In the genomic region with DNA sequence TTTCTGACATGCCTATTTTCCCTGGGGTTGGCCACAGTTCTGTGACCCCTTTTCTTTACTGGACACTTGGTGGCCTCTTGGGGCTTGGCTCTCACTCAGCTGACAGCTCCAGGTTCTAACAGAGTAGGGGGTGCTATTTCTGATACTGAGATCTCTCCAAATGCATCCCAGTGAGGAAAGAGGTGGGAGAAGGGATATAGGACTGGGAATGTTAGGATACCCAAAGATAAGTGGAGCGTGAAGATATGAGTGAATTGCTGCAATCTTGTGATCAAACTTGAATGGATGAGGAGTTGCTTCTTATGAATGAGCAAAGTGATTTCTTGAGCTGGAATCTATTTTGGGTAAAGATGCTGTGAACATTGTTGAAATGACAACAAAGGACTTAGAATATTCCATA, we compare ENCODE assay signal across 29 cellular contexts.
"Had no signal": no experiment of that assay in that cellular context is flagged by ENCODE, and none has a peak within 500 bp of the region (broad histone marks: within the 10 kb centered on the region; RNA-seq: fewer than 3 reads in every experiment).

No MANE protein-coding gene starts in this region.

- H2AFZ ChIP-seq: neural progenitor cell, parathyroid adenoma had no signal

- DNase-seq: naive B cell; naive thymus-derived CD8-positive, alpha-beta T cell; nephron progenitor cell; occipital lobe; ovary; right cardiac atrium; right lobe of liver; sigmoid colon; small intestine; stimulated activated CD4-positive, alpha-beta T cell treated with anti-CD3 and anti-CD28 coated beads, Interleukin-15, amount 100 ng/mL, for 24 hours; stimulated activated CD4-positive, alpha-beta T cell treated with anti-CD3 and anti-CD28 coated beads, Interleukin-2, amount 100 ng/mL, for 24 hours; stimulated activated CD4-positive, alpha-beta T cell treated with anti-CD3 and anti-CD28 coated beads, Interleukin-2, amount 100 ng/mL, for 48 hours; stimulated activated CD4-positive, alpha-beta T cell treated with anti-CD3 and anti-CD28 coated beads, Interleukin-4, amount 100 ng/mL, for 24 hours; stimulated activated naive CD4-positive, alpha-beta T cell; stimulated activated naive CD8-positive, alpha-beta T cell treated with anti-CD3 and anti-CD28 coated beads, Interleukin-15, amount 100 ng/mL, for 72 hours; stimulated activated naive CD8-positive, alpha-beta T cell treated with anti-CD3 and anti-CD28 coated beads, Interleukin-15, Interleukin-2, amounts not matched to agents 100 U/mL and 50 U/mL, for 24 hours; substantia nigra; testis; tibial artery; transverse colon; upper lobe of right lung; uterus had no signal

- H3K9ac ChIP-seq: neural progenitor cell, parathyroid adenoma had no signal

- H3K4me1 ChIP-seq: neural progenitor cell, sigmoid colon, testis, tibial artery, transverse colon, upper lobe of right lung, uterus had no signal

- H3K4me3 ChIP-seq: neural progenitor cell, ovary, right lobe of liver, sigmoid colon, suprapubic skin, testis, tibial artery, transverse colon, upper lobe of right lung, uterus had no signal

- H3K9me3 ChIP-seq: ovary, right lobe of liver, sigmoid colon, suprapubic skin, testis, tibial artery, transverse colon, upper lobe of right lung, uterus had no signal

- ATAC-seq: naive thymus-derived CD8-positive, alpha-beta T cell; natural killer cell treated with Interleukin-12 subunit alpha and Interleukin-12 subunit beta and Interleukin-15 and Interleukin-18, amount 100 ng/mL, for 72 hours; right cardiac atrium; right lobe of liver; stimulated activated effector memory CD8-positive, alpha-beta T cell treated with anti-CD3 and anti-CD28 coated beads, Interleukin-12 subunit alpha, Interleukin-12 subunit beta, amount 100 ng/mL, for 72 hours; stimulated activated naive CD8-positive, alpha-beta T cell treated with anti-CD3 and anti-CD28 coated beads, Interleukin-15, amount 100 ng/mL, for 72 hours; stimulated activated naive CD8-positive, alpha-beta T cell treated with anti-CD3 and anti-CD28 coated beads, Interleukin-15, Interleukin-2, amounts not matched to agents 100 U/mL and 50 U/mL, for 24 hours; upper lobe of right lung had no signal

- H3K27me3 Mint-ChIP-seq: stimulated activated naive CD8-positive, alpha-beta T cell treated with anti-CD3 and anti-CD28 coated beads, Interleukin-15, amount 100 ng/mL, for 72 hours had no signal

- H3K36me3 ChIP-seq: neural progenitor cell, ovary, right lobe of liver, sigmoid colon, suprapubic skin, tibial artery, transverse colon, upper lobe of right lung, uterus had no signal

- H3K4me3 Mint-ChIP-seq: naive B cell; natural killer cell treated with Interleukin-12 subunit alpha and Interleukin-12 subunit beta and Interleukin-15 and Interleukin-18, amount 100 ng/mL, for 72 hours; nephron progenitor cell; neural progenitor cell; stimulated activated effector memory CD8-positive, alpha-beta T cell treated with anti-CD3 and anti-CD28 coated beads, Interleukin-12 subunit alpha, Interleukin-12 subunit beta, amount 100 ng/mL, for 72 hours; stimulated activated naive CD8-positive, alpha-beta T cell treated with anti-CD3 and anti-CD28 coated beads, Interleukin-15, amount 100 ng/mL, for 72 hours; type B pancreatic cell had no signal

- H3K36me3 Mint-ChIP-seq: naive B cell; naive thymus-derived CD8-positive, alpha-beta T cell; natural killer cell treated with Interleukin-12 subunit alpha and Interleukin-12 subunit beta and Interleukin-15 and Interleukin-18, amount 100 ng/mL, for 72 hours; neural progenitor cell; stimulated activated effector memory CD8-positive, alpha-beta T cell treated with anti-CD3 and anti-CD28 coated beads, Interleukin-12 subunit alpha, Interleukin-12 subunit beta, amount 100 ng/mL, for 72 hours; type B pancreatic cell had no signal

- H3K9me3 Mint-ChIP-seq: naive thymus-derived CD8-positive, alpha-beta T cell; natural killer cell treated with Interleukin-12 subunit alpha and Interleukin-12 subunit beta and Interleukin-15 and Interleukin-18, amount 100 ng/mL, for 72 hours; nephron progenitor cell; neural progenitor cell; stimulated activated effector memory CD8-positive, alpha-beta T cell treated with anti-CD3 and anti-CD28 coated beads, Interleukin-12 subunit alpha, Interleukin-12 subunit beta, amount 100 ng/mL, for 72 hours; stimulated activated naive CD8-positive, alpha-beta T cell treated with anti-CD3 and anti-CD28 coated beads, Interleukin-15, amount 100 ng/mL, for 72 hours; type B pancreatic cell had no signal

- H3K27ac Mint-ChIP-seq: naive thymus-derived CD8-positive, alpha-beta T cell; natural killer cell treated with Interleukin-12 subunit alpha and Interleukin-12 subunit beta and Interleukin-15 and Interleukin-18, amount 100 ng/mL, for 72 hours; nephron progenitor cell; neural progenitor cell; progenitor cell of endocrine pancreas; stimulated activated effector memory CD8-positive, alpha-beta T cell treated with anti-CD3 and anti-CD28 coated beads, Interleukin-12 subunit alpha, Interleukin-12 subunit beta, amount 100 ng/mL, for 72 hours; stimulated activated naive CD8-positive, alpha-beta T cell treated with anti-CD3 and anti-CD28 coated beads, Interleukin-15, amount 100 ng/mL, for 72 hours; type B pancreatic cell had no signal

- H3K27ac ChIP-seq: neural progenitor cell, ovary, right lobe of liver, sigmoid colon, suprapubic skin, testis, tibial artery, transverse colon, upper lobe of right lung, uterus had no signal

- H3K27me3 ChIP-seq: neural progenitor cell, ovary, right lobe of liver, sigmoid colon, suprapubic skin, testis, transverse colon, upper lobe of right lung, uterus had no signal

- H3K79me2 ChIP-seq: parathyroid adenoma had no signal

- FAIRE-seq: small intestine had no signal

- H3K4me2 ChIP-seq: neural progenitor cell had no signal
